Comparison of ENCODE assay signal across 21 cellular contexts in genomic region chr6:1445650-1446645, GRCh38. TPM values are rescaled to one million over a fixed set of nuclear protein-coding genes. Genes with fewer than 3 reads are reported as not detected.
"Had no signal": no experiment of that assay in that cellular context is flagged by ENCODE, and none has a peak within 500 bp of the region (broad histone marks: within the 10 kb centered on the region; RNA-seq: fewer than 3 reads in every experiment).

No MANE protein-coding gene starts in this region.

- DNase-seq: effector memory CD4-positive, alpha-beta T cell; gastrocnemius medialis; immature natural killer cell; kidney; left colon; mammary epithelial cell; natural killer cell; nucleus accumbens; retina; spleen; stimulated activated CD4-positive, alpha-beta T cell treated with anti-CD3 and anti-CD28 coated beads, Interleukin-15, amount 100 ng/mL, for 24 hours; stimulated activated CD4-positive, alpha-beta T cell treated with anti-CD3 and anti-CD28 coated beads, Interleukin-1b, Interleukin-23, amount 100 ng/mL, for 48 hours; stimulated activated CD4-positive, alpha-beta T cell treated with anti-CD3 and anti-CD28 coated beads, Interleukin-4, amount 100 ng/mL, for 24 hours; tibial artery had no signal

- H3K4me1 ChIP-seq: gastrocnemius medialis, parathyroid adenoma, prostate gland, spleen, tibial artery had no signal

- H3K36me3 ChIP-seq: gastrocnemius medialis, neural progenitor cell, prostate gland, spleen, tibial artery had no signal

- H3K4me3 ChIP-seq: gastrocnemius medialis, neural progenitor cell, prostate gland, spleen, tibial artery had no signal

- H3K9me3 ChIP-seq: gastrocnemius medialis, prostate gland had no signal

- ATAC-seq: esophagus mucosa; gastrocnemius medialis; left colon; natural killer cell; sciatic nerve; stimulated activated memory B cell treated with anti-CD40 and anti-IgM and Interleukin-4, amounts not matched to agents 10 μg/mL and 1 μg/mL and 100 μg/mL, for 72 hours had no signal

RNA-seq across cellular contexts. Expression of gene FOXF2, which starts 56.6 kb away (rescaled TPM):
- total RNA-seq: mammary epithelial cell, myocyte, natural killer cell, spleen had no signal
